In genomic region chr5:172322028-172322965, GRCh38 we compare ENCODE assay signal across 8 cellular contexts. TPM values are rescaled to one million over a fixed set of nuclear protein-coding genes. Genes with fewer than 3 reads are reported as not detected.
DNase-seq lines count a peak whose midpoint lies in the region; ATAC-seq, FAIRE-seq and TF ChIP-seq lines count a peak whose summit lies in the region.

No MANE protein-coding gene starts in this region.

- H3K9me3 Mint-ChIP-seq in HFFc6: no peaks in the 10 kb centered on the region

- no peaks in the 10 kb centered on the region for H3K79me2 ChIP-seq in K562 (ENCODE audit: control insufficient read depth, insufficient read depth, low read length)

- H3K27ac ChIP-seq in K562 (ENCODE audit: extremely low read depth, low read depth, low read length) (no peak overlapping the region), tibial artery (peak overlapping the region; percentile 14 to 19)

- no peak overlapping the region for H3K9ac ChIP-seq in K562 (ENCODE audit: insufficient read depth in 1 of 2, low read depth in 2 of 2, low read length in 2 of 2)

- no peak for TF ChIP-seq POLR2A in K562 (conservative IDR thresholded peaks at IDR 0.05)

- H3K9me1 ChIP-seq in K562 (ENCODE audit: control insufficient read depth, insufficient read depth, low read length): no peaks in the 10 kb centered on the region

- TF ChIP-seq RAD21 in K562 (CRISPR knock-in tag; conservative IDR thresholded peaks at IDR 0.05 in 1 of 2, IDR thresholded peaks at IDR 0.05 in 1 of 2): no peak

- H3K36me3 Mint-ChIP-seq in HFFc6 (ENCODE audit: low read depth): no peaks in the 10 kb centered on the region

- H4K20me1 ChIP-seq in K562 (replicated peaks; ENCODE audit: control insufficient read depth, insufficient read depth, low read length): no peaks in the 10 kb centered on the region

- no TSS peak for BruUV-seq in K562 (replicated peaks; lab: Mats Ljungman, UMichigan)

- no peak for FAIRE-seq in K562 (lab: Jason Lieb, UNC)

- CTCF ChIA-PET in K562 (lab: Yijun Ruan, JAX; ENCODE audit: low intra/inter-chr PET ratio): no interaction called here

- in situ Hi-C loops in K562 (cut with MboI): no loop called here

- no peak overlapping the region for H3K4me3 ChIP-seq in K562
- no peak overlapping the region for H3K4me3 ChIP-seq in tibial artery

- H3K4me1 ChIP-seq in K562 (replicated peaks in 1 of 2; ENCODE audit: control insufficient read depth in 2 of 2, insufficient read depth in 2 of 2, low read length in 2 of 2) (no peaks in the 10 kb centered on the region), tibial artery (peaks cover 0 to 25% (median 16%) of the 10 kb centered on the region in 4 donors)

- peaks cover 2% of the 10 kb centered on the region for H3K27me3 Mint-ChIP-seq in HFFc6 (ENCODE audit: insufficient read depth)

- no peak for TF ChIP-seq EP300 in K562 (IDR thresholded peaks at IDR 0.05; ENCODE audit: low read length)

- no peak overlapping the region for H2AFZ ChIP-seq in K562 (ENCODE audit: low read depth, low read length)

- H3K4me3 Mint-ChIP-seq in HFFc6: no peak overlapping the region

- peaks cover 8 to 33% of the 10 kb centered on the region in 2 experiments; a peak in 4 of 5 replicates for H3K27me3 ChIP-seq in K562 (ENCODE audit: control insufficient read depth in 2 of 2, insufficient read depth in 2 of 2, low read length in 2 of 2)
- H3K27me3 ChIP-seq in tibial artery: no peaks in the 10 kb centered on the region

- ATAC-seq in HG03342 (IDR thresholded peaks at IDR 0.05; ENCODE audit: unreplicated experiment) (peak; percentile 57), K562 (no peak)

- POLR2A ChIA-PET in K562 (lab: Yijun Ruan, JAX): interaction anchor here (0.6 to 1.0 kb wide), 2 partner anchors 17 to 82 kb away, joined by 3 read pairs; no protein-coding TSS in a partner anchor

- peaks cover 19% of the 10 kb centered on the region for H3K4me1 Mint-ChIP-seq in HFFc6 (ENCODE audit: low read depth)

- H3K9me3 ChIP-seq in K562 (replicated peaks; ENCODE audit: control insufficient read depth, insufficient read depth, low read depth, low read length) (no peaks in the 10 kb centered on the region), tibial artery (no peaks in the 10 kb centered on the region)

- 1% methylated on average over 9 of the region's 9 CpGs for WGBS in K562 (ENCODE audit: insufficient coverage, low coverage, missing lambda C conversion rate)

- H3K36me3 ChIP-seq in K562 (ENCODE audit: control insufficient read depth, insufficient read depth, low read length) (no peaks in the 10 kb centered on the region), tibial artery (no peaks in the 10 kb centered on the region)

- H3K4me2 ChIP-seq in K562 (ENCODE audit: insufficient read depth, low read length): no peak overlapping the region

- intact Hi-C loops in K562 (cut with micrococcal nuclease) (no loop called here), tibial artery (cut with DNase I; ENCODE audit: low total_unique reads) (no loop called here)

- no peak overlapping the region; the same call in 1 of the 2 replicates for H3K27ac Mint-ChIP-seq in HFFc6

- DNase-seq in NCI-H345 (lab: John Stamatoyannopoulos, UW) (peak; percentile 18), NCI-H345 treated with DMSO at 0.1 percent for 48 hours (lab: John Stamatoyannopoulos, UW; ENCODE audit: unreplicated experiment) (no peak), K562 (ENCODE audit: extremely low read depth in 1 of 4, low spot score in 3 of 4) (no peak), tibial artery (no peak), HFFc6 (no peak), SIG-M5 treated with dmso at 0.1 percent for 504 hours (lab: John Stamatoyannopoulos, UW; ENCODE audit: unreplicated experiment) (no peak)
- no peak for DNase-seq in activated naive CD4-positive, alpha-beta T cell treated with anti-CD3 and anti-CD28 coated beads, Interleukin-2, amount 50 U/mL, for 16 hours

- TF ChIP-seq CTCF in K562 (IDR thresholded peaks at IDR 0.05 in 2 of 3, conservative IDR thresholded peaks at IDR 0.05 in 1 of 3; ENCODE audit: insufficient read depth in 2 of 3, low read depth in 1 of 3, low read length in 3 of 3) (no peak), tibial artery (IDR thresholded peaks at IDR 0.05) (no peak), HFFc6 (IDR thresholded peaks at IDR 0.05) (no peak)

TF ChIP-seq in K562, 482 proteins besides CTCF, POLR2A, EP300 and RAD21:
- TF ChIP-seq ETV1 (tag; conservative IDR thresholded peaks at IDR 0.05; ENCODE audit: low read depth): peak; percentile 65
- TF ChIP-seq, protein P1, sequence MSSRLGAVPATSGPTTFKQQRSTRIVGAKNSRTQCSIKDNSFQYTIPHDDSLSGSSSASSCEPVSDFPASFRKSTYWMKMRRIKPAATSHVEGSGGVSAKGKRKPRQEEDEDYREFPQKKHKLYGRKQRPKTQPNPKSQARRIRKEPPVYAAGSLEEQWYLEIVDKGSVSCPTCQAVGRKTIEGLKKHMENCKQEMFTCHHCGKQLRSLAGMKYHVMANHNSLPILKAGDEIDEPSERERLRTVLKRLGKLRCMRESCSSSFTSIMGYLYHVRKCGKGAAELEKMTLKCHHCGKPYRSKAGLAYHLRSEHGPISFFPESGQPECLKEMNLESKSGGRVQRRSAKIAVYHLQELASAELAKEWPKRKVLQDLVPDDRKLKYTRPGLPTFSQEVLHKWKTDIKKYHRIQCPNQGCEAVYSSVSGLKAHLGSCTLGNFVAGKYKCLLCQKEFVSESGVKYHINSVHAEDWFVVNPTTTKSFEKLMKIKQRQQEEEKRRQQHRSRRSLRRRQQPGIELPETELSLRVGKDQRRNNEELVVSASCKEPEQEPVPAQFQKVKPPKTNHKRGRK (tag; IDR thresholded peaks at IDR 0.05): peak; percentile 98
- TF ChIP-seq GABPA (tag; conservative IDR thresholded peaks at IDR 0.05; ENCODE audit: low read depth): peak; percentile 63
- 0 out of 2 replicates have a peak, but pooled peaks have one; percentile 41 for TF ChIP-seq OTX1 (CRISPR knock-in tag; IDR thresholded peaks at IDR 0.05)
- no peak for TF ChIP-seq ZNF217 (CRISPR knock-in tag; IDR thresholded peaks at IDR 0.05)
- no peak for TF ChIP-seq BRF1 (IDR thresholded peaks at IDR 0.05; ENCODE audit: borderline replicate concordance, extremely low read depth, insufficient read length)

RNA-seq across cellular contexts. Expression of gene UBTD2, which starts 38.7 kb away (rescaled TPM):
- 0.12 and 0.19 TPM in 2 replicates for total RNA-seq in K562 (2011; cell fraction: chromatin; rRNA removed; ENCODE audit: low replicate concordance)
- total RNA-seq in K562 (2011; cell fraction: nucleolus; rRNA removed): 0.13 TPM in 1 of 2 replicates, not detected in the other
- total RNA-seq in K562 (2011; cell fraction: nucleoplasm; rRNA removed): 0.15 TPM in 1 of 2 replicates, not detected in the other
- total RNA-seq in K562 (2014; rRNA removed) (0.08 and 0.23 TPM in 2 replicates), K562 (2014; rRNA removed; fragmentation: Illumina TruSeq; extraction: Trizol) (0.15 and 0.19 TPM in 2 replicates), K562 (2015; rRNA removed; fragmentation: Illumina TruSeq; extraction: Trizol) (0.07 and 0.08 TPM in 2 replicates), K562 (2021) (0.16 and 0.22 TPM in 2 replicates)
- polyA plus RNA-seq in K562 (2011; rRNA removed) (0.23 and 0.46 TPM in 2 replicates), K562 (2014; fragmentation: Illumina TruSeq; extraction: Trizol) (0.12 and 0.18 TPM in 2 replicates), K562 (2014; fragmentation: Nextera tagmentation; extraction: Ambion mirVana) (under 1 TPM in 1 of 2 experiments, not detected in 1; 0.01 TPM), K562 (2014; rRNA removed) (0.03 and 0.18 TPM in 2 replicates)
- 0.03 and 0.22 TPM in 2 replicates for polyA plus RNA-seq in K562 (2011; cell fraction: cytosol; rRNA removed)
- polyA plus RNA-seq in K562 (2011; cell fraction: nucleus; rRNA removed): 0.04 and 0.11 TPM in 2 replicates
- polyA plus RNA-seq in K562 (2012): 0.10 and 0.17 TPM in 2 replicates
- 0.18 and 0.46 TPM in 2 replicates for polyA minus RNA-seq in K562 (2011; rRNA and poly(A)+ RNA removed)
- polyA minus RNA-seq in K562 (2011; cell fraction: cytosol; rRNA and poly(A)+ RNA removed): 0.29 and 0.64 TPM in 2 replicates
- 0.13 TPM in 1 of 2 replicates, not detected in the other for polyA minus RNA-seq in K562 (2011; cell fraction: nucleus; rRNA and poly(A)+ RNA removed)
- 10 to 100 TPM; 15.2 to 19.5 (median 17.7) TPM for total RNA-seq in HFFc6 (2021; fragmentation: NEBNext Ultra II Directional; extraction: Animal tissue kit (Norgen Biotek cat#: 25700))

Comparison
In these comparisons a context has a peak if more than half of its experiments do, and no peak if none do; other contexts are left out.
1. RNA of gene UBTD2, which starts 38.7 kb away (total RNA-seq): 15.2 to 19.5 TPM in HFFc6; 0.07 to 0.23 TPM in K562; every median in the first group is over 10 times any median in the second.